13 cellular contexts compared by ENCODE assay signal in the genomic region with DNA sequence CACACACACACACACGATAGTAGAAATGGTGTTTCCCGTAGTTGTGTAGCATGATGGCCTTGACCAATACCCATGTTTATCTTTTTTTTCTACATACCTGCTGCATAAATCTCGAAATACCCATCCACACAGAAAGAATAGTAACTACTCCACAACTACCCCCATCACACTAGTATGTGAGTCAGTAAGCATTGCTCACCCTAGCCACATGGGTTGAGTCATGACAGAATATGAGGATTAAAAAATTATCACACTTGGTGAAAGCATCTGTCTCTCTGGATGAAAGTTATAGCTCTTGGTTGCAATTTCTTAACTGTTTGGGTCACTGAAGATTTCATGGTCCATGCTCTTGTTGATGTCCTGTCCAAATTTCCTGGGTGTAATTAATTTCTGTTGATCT.
DNase-seq lines count a peak whose midpoint lies in the region; TF ChIP-seq lines count a peak whose summit lies in the region.
"Had no signal": no experiment of that assay in that cellular context is flagged by ENCODE, and none has a peak within 500 bp of the region (broad histone marks: within the 10 kb centered on the region; RNA-seq: fewer than 3 reads in every experiment).

No MANE protein-coding gene starts in this region.

- peaks cover 13% of the 10 kb centered on the region for H3K9me3 Mint-ChIP-seq in activated T-helper 1 cell treated with anti-CD3 and anti-CD28 coated beads, Interleukin-12 subunit alpha, Interleukin-12 subunit beta, Interleukin-2, Interleukin-4 antibody, amounts not matched to agents 30 ng/mL and 10 ng/mL and 1 ng/mL, durations not matched to agents 14 hours and 24 hours and 36 hours

- H3K36me3 ChIP-seq in tibial artery = no peaks in the 10 kb centered on the region
- H3K36me3 ChIP-seq: HAP-1, heart left ventricle, right lobe of liver had no signal

- no peak for TF ChIP-seq CTCF in tibial artery (IDR thresholded peaks at IDR 0.05)

- H3K27ac ChIP-seq in tibial artery = no peak overlapping the region
- H3K27ac ChIP-seq: right lobe of liver had no signal

- no peak overlapping the region for H3K4me3 Mint-ChIP-seq in activated T-helper 1 cell treated with anti-CD3 and anti-CD28 coated beads, Interleukin-12 subunit alpha, Interleukin-12 subunit beta, Interleukin-2, Interleukin-4 antibody, amounts not matched to agents 30 ng/mL and 10 ng/mL and 1 ng/mL, durations not matched to agents 14 hours and 24 hours and 36 hours
- H3K4me3 Mint-ChIP-seq: mesothelial cell of epicardium had no signal

- H3K27me3 ChIP-seq in tibial artery = no peaks in the 10 kb centered on the region
- H3K27me3 ChIP-seq: heart left ventricle, right lobe of liver had no signal

- H3K27me3 Mint-ChIP-seq in activated T-helper 1 cell treated with anti-CD3 and anti-CD28 coated beads, Interleukin-12 subunit alpha, Interleukin-12 subunit beta, Interleukin-2, Interleukin-4 antibody, amounts not matched to agents 30 ng/mL and 10 ng/mL and 1 ng/mL, durations not matched to agents 14 hours and 24 hours and 36 hours (ENCODE audit: insufficient read depth) = no peaks in the 10 kb centered on the region

- no peak overlapping the region for H3K4me3 ChIP-seq in tibial artery
- H3K4me3 ChIP-seq: HAP-1, heart left ventricle, right lobe of liver had no signal

- H3K9me3 ChIP-seq in tibial artery = no peaks in the 10 kb centered on the region
- H3K9me3 ChIP-seq: HAP-1, heart left ventricle, right lobe of liver had no signal

- peaks cover 0 to 21% (median 10%) of the 10 kb centered on the region in 4 donors for H3K4me1 ChIP-seq in tibial artery
- H3K4me1 ChIP-seq: right lobe of liver had no signal

- peaks cover 4% of the 10 kb centered on the region for H3K36me3 Mint-ChIP-seq in activated T-helper 1 cell treated with anti-CD3 and anti-CD28 coated beads, Interleukin-12 subunit alpha, Interleukin-12 subunit beta, Interleukin-2, Interleukin-4 antibody, amounts not matched to agents 30 ng/mL and 10 ng/mL and 1 ng/mL, durations not matched to agents 14 hours and 24 hours and 36 hours (ENCODE audit: low read depth)
- H3K36me3 Mint-ChIP-seq: mesothelial cell of epicardium had no signal

- H3K27ac Mint-ChIP-seq in activated T-helper 1 cell treated with anti-CD3 and anti-CD28 coated beads, Interleukin-12 subunit alpha, Interleukin-12 subunit beta, Interleukin-2, Interleukin-4 antibody, amounts not matched to agents 30 ng/mL and 10 ng/mL and 1 ng/mL, durations not matched to agents 14 hours and 24 hours and 36 hours = peak overlapping the region; percentile 25
- H3K27ac Mint-ChIP-seq: mesothelial cell of epicardium had no signal

- peak; percentile 68 for DNase-seq in AG08395 (ENCODE audit: low spot score)
- peak; percentile 72 for DNase-seq in EL
- DNase-seq in activated T-helper 1 cell treated with anti-CD3 and anti-CD28 coated beads, Interleukin-12 subunit alpha, Interleukin-12 subunit beta, Interleukin-2, Interleukin-4 antibody, amounts not matched to agents 30 ng/mL and 10 ng/mL and 1 ng/mL, durations not matched to agents 14 hours and 24 hours and 36 hours (ENCODE audit: low spot score) = no peak
- peak; percentile 58 for DNase-seq in iris pigment epithelial cell (ENCODE audit: low read depth)
- DNase-seq in middle frontal gyrus (ENCODE audit: extremely low spot score, low spot score) = no peak
- DNase-seq in tibial artery = no peak
- no peak for DNase-seq in T-helper 9 cell
- DNase-seq: central memory CD4-positive, alpha-beta T cell; heart left ventricle; NCI-H526; right lobe of liver had no signal

- H3K4me1 Mint-ChIP-seq in activated T-helper 1 cell treated with anti-CD3 and anti-CD28 coated beads, Interleukin-12 subunit alpha, Interleukin-12 subunit beta, Interleukin-2, Interleukin-4 antibody, amounts not matched to agents 30 ng/mL and 10 ng/mL and 1 ng/mL, durations not matched to agents 14 hours and 24 hours and 36 hours (ENCODE audit: low read depth) = peaks cover 24% of the 10 kb centered on the region

- intact Hi-C loops in activated T-helper 1 cell treated with anti-CD3 and anti-CD28 coated beads, Interleukin-12 subunit alpha, Interleukin-12 subunit beta, Interleukin-2, Interleukin-4 antibody, amounts not matched to agents 30 ng/mL and 10 ng/mL and 1 ng/mL, durations not matched to agents 14 hours and 24 hours and 36 hours (cut with micrococcal nuclease) = loop anchor here (1.0 to 2.0 kb wide), 2 partner anchors 14 to 19 kb away; no protein-coding TSS in a partner anchor
- intact Hi-C loops in tibial artery (cut with DNase I; ENCODE audit: low total_unique reads) = no loop called here

Comparison
In these comparisons a context has a peak if more than half of its experiments do, and no peak if none do; other contexts are left out.
1. DNase-seq: peak in AG08395 (single experiment), EL (single experiment) and iris pigment epithelial cell (single experiment); none in activated T-helper 1 cell treated with anti-CD3 and anti-CD28 coated beads, Interleukin-12 subunit alpha, Interleukin-12 subunit beta, Interleukin-2, Interleukin-4 antibody, amounts not matched to agents 30 ng/mL and 10 ng/mL and 1 ng/mL, durations not matched to agents 14 hours and 24 hours and 36 hours (single experiment), middle frontal gyrus (single experiment), tibial artery (0 of 2) and T-helper 9 cell (single experiment).